In the genomic region with DNA sequence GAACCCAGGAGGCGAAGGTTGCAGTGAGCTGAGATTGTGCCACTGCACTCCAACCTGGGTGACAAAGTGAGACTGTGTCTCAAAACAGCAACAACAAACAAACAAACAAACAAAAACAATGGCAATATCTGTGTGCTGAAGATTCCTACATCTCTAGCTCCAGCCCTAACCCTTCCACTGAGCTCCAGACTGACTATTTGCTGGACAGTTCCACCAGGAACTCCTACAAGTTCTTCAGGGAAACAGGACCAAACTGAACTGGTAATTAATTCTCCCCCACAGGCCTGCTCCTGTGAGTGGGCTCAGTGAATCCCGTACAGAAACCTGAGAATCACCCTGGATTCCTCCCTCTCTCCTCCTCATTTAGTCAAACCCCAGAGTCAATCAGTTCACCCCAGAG, we compare ENCODE assay signal across 19 cellular contexts. TPM values are rescaled to one million over a fixed set of nuclear protein-coding genes. Genes with fewer than 3 reads are reported as not detected.
A peak's percentile ranks its signal among the peaks of the same experiment; 100 is the strongest.
DNase-seq lines count a peak whose midpoint lies in the region; ATAC-seq, FAIRE-seq and TF ChIP-seq lines count a peak whose summit lies in the region.
"Had no signal": no experiment of that assay in that cellular context is flagged by ENCODE, and none has a peak within 500 bp of the region (broad histone marks: within the 10 kb centered on the region; RNA-seq: fewer than 3 reads in every experiment).

No MANE protein-coding gene starts in this region.

- TF ChIP-seq RAD21 in A549 (conservative IDR thresholded peaks at IDR 0.05 in 1 of 2, IDR thresholded peaks at IDR 0.05 in 1 of 2) (no peak), Ishikawa (IDR thresholded peaks at IDR 0.05; ENCODE audit: low read depth) (no peak)

- no peaks in the 10 kb centered on the region for H3K9me3 Mint-ChIP-seq in endothelial cell (ENCODE audit: unreplicated experiment)
- H3K9me3 Mint-ChIP-seq: CD4-positive, alpha-beta T cell had no signal

- dilution Hi-C loops in mammary epithelial cell (cut with HindIII; ENCODE audit: low sequenced_read_pairs), result no loop called here

- 87% methylated on average over 2 of the region's 2 CpGs for WGBS in A549 (ENCODE audit: missing lambda C conversion rate)
- WGBS in right lobe of liver (ENCODE audit: insufficient coverage, low coverage, low lambda C conversion rate, missing lambda C conversion rate), result 34% methylated on average over 2 of the region's 2 CpGs
- WGBS in mammary epithelial cell (ENCODE audit: low coverage, missing lambda C conversion rate), result 100% methylated on average over 2 of the region's 2 CpGs

- no peak for TF ChIP-seq POLR2A in A549 (IDR thresholded peaks at IDR 0.05; ENCODE audit: low read length)
- no peak for TF ChIP-seq POLR2A in right lobe of liver (IDR thresholded peaks at IDR 0.05)

- H3K4me2 ChIP-seq in A549 (no peak overlapping the region), mammary epithelial cell (ENCODE audit: insufficient read depth, low read depth, low read length) (no peak overlapping the region)
- H3K4me2 ChIP-seq: BLaER1 treated with 17β-estradiol and CSF1 and Interleukin-3, amounts not matched to agents 10 nM and 100 nM had no signal

- no peak overlapping the region for H3K9ac ChIP-seq in mammary epithelial cell (ENCODE audit: insufficient read depth, low read length)
- H3K9ac ChIP-seq: BLaER1 treated with 17β-estradiol and CSF1 and Interleukin-3, amounts not matched to agents 10 nM and 100 nM; GM23248 had no signal

- intact Hi-C loops in right lobe of liver (cut with DNase I), result no loop called here
- intact Hi-C loops in mammary epithelial cell (cut with micrococcal nuclease), result no loop called here

- CTCF ChIA-PET in A549 (lab: Yijun Ruan, JAX) (interaction anchor here (1.1 to 2.4 kb wide), 6 partner anchors 10 to 47 kb away, joined by 3 to 14 read pairs (median 6); a partner anchor contains a TSS), mammary epithelial cell (lab: Charles Lee; ENCODE audit: low non-redundant PET) (no interaction called here)

- ATAC-seq in A549, result no peak
- ATAC-seq in right lobe of liver, result peak in 1 of 4 donors; percentile 7
- ATAC-seq: GM12878 had no signal

- in situ Hi-C loops in mammary epithelial cell (cut with MboI; ENCODE audit: low sequenced_read_pairs in 2 of 2), result no loop called here

- BruUV-seq in mammary epithelial cell (replicated peaks; lab: Mats Ljungman, UMichigan), result no TSS peak

- peaks cover 5% of the 10 kb centered on the region for H3K4me1 Mint-ChIP-seq in endothelial cell (ENCODE audit: unreplicated experiment)

- DNase-seq in A549 (ENCODE audit: low read depth in 1 of 2, low spot score in 1 of 2) (no peak), endothelial cell (ENCODE audit: low spot score) (no peak), right lobe of liver (no peak), mammary epithelial cell (no peak), SIG-M5 treated with dmso at 0.1 percent for 504 hours (lab: John Stamatoyannopoulos, UW; ENCODE audit: unreplicated experiment) (no peak), NCI-H1694 (lab: John Stamatoyannopoulos, UW) (no peak)
- DNase-seq: 8988T; ACHN; Calu3; CD4-positive, alpha-beta T cell; DMS 273 treated with DMSO at 0.1 percent for 48 hours; GM23248; H7 had no signal

- H4K20me1 ChIP-seq in mammary epithelial cell (ENCODE audit: insufficient read depth, low read length), result no peaks in the 10 kb centered on the region
- H4K20me1 ChIP-seq: BLaER1 treated with 17β-estradiol and CSF1 and Interleukin-3, amounts not matched to agents 10 nM and 100 nM had no signal

- H3K36me3 Mint-ChIP-seq in endothelial cell (ENCODE audit: low read depth, unreplicated experiment), result peaks cover 4% of the 10 kb centered on the region

- FAIRE-seq in A549 (lab: Jason Lieb, UNC), result no peak
- FAIRE-seq: GM12878, GM18507 had no signal

- no peaks in the 10 kb centered on the region for H3K9me3 ChIP-seq in A549
- H3K9me3 ChIP-seq in right lobe of liver, result no peaks in the 10 kb centered on the region
- H3K9me3 ChIP-seq in mammary epithelial cell (replicated peaks; ENCODE audit: insufficient read depth, low read length), result no peaks in the 10 kb centered on the region
- H3K9me3 ChIP-seq: BLaER1 treated with 17β-estradiol and CSF1 and Interleukin-3, amounts not matched to agents 10 nM and 100 nM had no signal

- no peaks in the 10 kb centered on the region for H3K27me3 ChIP-seq in right lobe of liver
- no peaks in the 10 kb centered on the region for H3K27me3 ChIP-seq in mammary epithelial cell (ENCODE audit: insufficient read depth, low read length)
- H3K27me3 ChIP-seq: BLaER1 treated with 17β-estradiol and CSF1 and Interleukin-3, amounts not matched to agents 10 nM and 100 nM had no signal

- POLR2A ChIA-PET in A549 (lab: Yijun Ruan, JAX), result no interaction called here

- H2AFZ ChIP-seq in mammary epithelial cell (ENCODE audit: low read depth, low read length), result no peak overlapping the region
- H2AFZ ChIP-seq: GM23248 had no signal

- TF ChIP-seq EP300 in A549 (IDR thresholded peaks at IDR 0.05), result no peak
- TF ChIP-seq EP300 in Ishikawa (IDR thresholded peaks at IDR 0.05; ENCODE audit: borderline replicate concordance), result no peak

- peaks cover 0 to 39% (median 13%) of the 10 kb centered on the region in 4 donors for H3K36me3 ChIP-seq in right lobe of liver
- no peaks in the 10 kb centered on the region for H3K36me3 ChIP-seq in mammary epithelial cell (ENCODE audit: insufficient read depth, low read length)
- H3K36me3 ChIP-seq: BLaER1 treated with 17β-estradiol and CSF1 and Interleukin-3, amounts not matched to agents 10 nM and 100 nM had no signal

- peaks cover 9% of the 10 kb centered on the region for H3K27me3 Mint-ChIP-seq in endothelial cell (ENCODE audit: unreplicated experiment)
- H3K27me3 Mint-ChIP-seq: CD4-positive, alpha-beta T cell had no signal

- peak overlapping the region; percentile 49 for H3K27ac Mint-ChIP-seq in endothelial cell (ENCODE audit: unreplicated experiment)
- H3K27ac Mint-ChIP-seq: CD4-positive, alpha-beta T cell had no signal

- no peaks in the 10 kb centered on the region for H3K4me1 ChIP-seq in A549
- H3K4me1 ChIP-seq in right lobe of liver, result peaks cover 0 to 49% (median 11%) of the 10 kb centered on the region in 4 donors
- H3K4me1 ChIP-seq in mammary epithelial cell (ENCODE audit: insufficient read depth, low read length), result no peaks in the 10 kb centered on the region

- no peak overlapping the region for H3K27ac ChIP-seq in A549
- peak overlapping the region; percentile 1 to 94 (median 89) for H3K27ac ChIP-seq in right lobe of liver
- no peak overlapping the region for H3K27ac ChIP-seq in mammary epithelial cell (ENCODE audit: insufficient read depth, low read depth, low read length)
- H3K27ac ChIP-seq: BLaER1 treated with 17β-estradiol and CSF1 and Interleukin-3, amounts not matched to agents 10 nM and 100 nM; GM23248 had no signal

- H3K79me2 ChIP-seq in mammary epithelial cell (ENCODE audit: insufficient read depth, low read length), result no peaks in the 10 kb centered on the region

- no peak for TF ChIP-seq CTCF in A549 (IDR thresholded peaks at IDR 0.05)
- no peak for TF ChIP-seq CTCF in endothelial cell (IDR thresholded peaks at IDR 0.05; ENCODE audit: unreplicated experiment)
- no peak for TF ChIP-seq CTCF in right lobe of liver (IDR thresholded peaks at IDR 0.05)
- TF ChIP-seq CTCF in mammary epithelial cell (conservative IDR thresholded peaks at IDR 0.05 in 1 of 2, IDR thresholded peaks at IDR 0.05 in 1 of 2; ENCODE audit: extremely low read depth in 1 of 2, insufficient read depth in 1 of 2, low read depth in 1 of 2, low read length in 2 of 2), result no peak

- no peak overlapping the region for H3K4me3 ChIP-seq in A549
- H3K4me3 ChIP-seq in right lobe of liver, result peak overlapping the region; percentile 63 to 88 (median 84)
- no peak overlapping the region for H3K4me3 ChIP-seq in mammary epithelial cell (replicated peaks in 1 of 3; ENCODE audit: insufficient read depth in 1 of 3, low read depth in 2 of 3, low read length in 3 of 3)
- H3K4me3 ChIP-seq: BLaER1 treated with 17β-estradiol and CSF1 and Interleukin-3, amounts not matched to agents 10 nM and 100 nM; GM12878; GM23248 had no signal

- no peak overlapping the region for H3K4me3 Mint-ChIP-seq in endothelial cell (ENCODE audit: unreplicated experiment)
- H3K4me3 Mint-ChIP-seq: CD4-positive, alpha-beta T cell had no signal

TF ChIP-seq in Ishikawa, 13 proteins besides CTCF, POLR2A, EP300 and RAD21 (continues in another document):
- TF ChIP-seq, protein P1, sequence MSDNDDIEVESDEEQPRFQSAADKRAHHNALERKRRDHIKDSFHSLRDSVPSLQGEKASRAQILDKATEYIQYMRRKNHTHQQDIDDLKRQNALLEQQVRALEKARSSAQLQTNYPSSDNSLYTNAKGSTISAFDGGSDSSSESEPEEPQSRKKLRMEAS (IDR thresholded peaks at IDR 0.05), result no peak

RNA-seq across cellular contexts. Expression of a gene that starts 1.5 kb away (rescaled TPM):
- polyA plus RNA-seq in A549 (2011; rRNA removed) (0.13 and 0.15 TPM in 2 replicates), A549 (2017; fragmentation: RNase III; extraction: RNeasy Plus Mini Kit Qiagen cat#74134 plus additional on column Dnase treatment) (0.05 to 0.13 TPM (median 0.05 TPM) in 3 replicates), mammary epithelial cell (0.09 TPM)
- polyA plus RNA-seq in A549 (2012; cell fraction: cytosol; rRNA removed), result 0.04 and 0.05 TPM in 2 replicates
- 0.20 TPM in 1 of 2 replicates, not detected in the other for polyA plus RNA-seq in A549 (2012; cell fraction: nucleus; rRNA removed)
- polyA minus RNA-seq in A549 (2011; rRNA and poly(A)+ RNA removed), result not detected in 2 replicates
- total RNA-seq in endothelial cell (ENCODE audit: unreplicated experiment) (not detected), right lobe of liver (1,000 to 10,000 TPM; 1,325 to 2,875 (median 2,199) TPM), mammary epithelial cell (under 1 TPM in 1 of 2 donors, not detected in 1; 0.17 TPM)
- polyA minus RNA-seq in mammary epithelial cell, result not detected
- total RNA-seq: CD4-positive, alpha-beta T cell; Daoy; GM23248; HT1080 had no signal
- polyA plus RNA-seq: GM23248 had no signal

RNA-seq across cellular contexts. Expression of a gene that starts 47.4 kb away (rescaled TPM):
- polyA plus RNA-seq in A549 (2011; rRNA removed) (3.0 TPM in 2 replicates), A549 (2017; fragmentation: RNase III; extraction: RNeasy Plus Mini Kit Qiagen cat#74134 plus additional on column Dnase treatment) (1.0 to 1.3 TPM (median 1.1 TPM) in 3 replicates), mammary epithelial cell (1.7 TPM)
- polyA plus RNA-seq in A549 (2012; cell fraction: cytosol; rRNA removed), result 0.33 and 0.60 TPM in 2 replicates
- 0.52 and 0.72 TPM in 2 replicates for polyA plus RNA-seq in A549 (2012; cell fraction: nucleus; rRNA removed)
- 13.4 and 15.1 TPM in 2 replicates for polyA minus RNA-seq in A549 (2011; rRNA and poly(A)+ RNA removed)
- total RNA-seq in endothelial cell (ENCODE audit: unreplicated experiment) (10.1 TPM), right lobe of liver (1 to 10 TPM; 2.8 to 6.1 (median 4.7) TPM), mammary epithelial cell (1 to 10 TPM; 5.5 to 5.6 TPM)
- 4.8 TPM for polyA minus RNA-seq in mammary epithelial cell

RNA-seq across cellular contexts. Expression of a gene that starts 47.8 kb away (rescaled TPM):
- 1,735 and 1,903 TPM in 2 replicates for polyA plus RNA-seq in A549 (2011; rRNA removed)
- polyA plus RNA-seq in A549 (2012; cell fraction: cytosol; rRNA removed), result 363 and 466 TPM in 2 replicates
- polyA plus RNA-seq in A549 (2012; cell fraction: nucleus; rRNA removed), result 357 and 566 TPM in 2 replicates
- polyA plus RNA-seq in A549 (2017; fragmentation: RNase III; extraction: RNeasy Plus Mini Kit Qiagen cat#74134 plus additional on column Dnase treatment), result 376 to 421 TPM (median 410 TPM) in 3 replicates
- polyA minus RNA-seq in A549 (2011; rRNA and poly(A)+ RNA removed), result 384 and 446 TPM in 2 replicates
- 397 TPM for total RNA-seq in endothelial cell (ENCODE audit: unreplicated experiment)
- 10 to 100 TPM; 37.4 to 85.2 (median 61.5) TPM for total RNA-seq in right lobe of liver
- 100 to 1,000 TPM; 396 to 722 TPM for total RNA-seq in mammary epithelial cell
- polyA plus RNA-seq in mammary epithelial cell, result 459 TPM
- 174 TPM for polyA minus RNA-seq in mammary epithelial cell

Comparison
In these comparisons a context has a peak if more than half of its experiments do, and no peak if none do; other contexts are left out.
1. H3K27ac ChIP-seq: peak in right lobe of liver (3 of 3); none in A549 (0 of 2) and mammary epithelial cell (single experiment).
2. H3K4me3 ChIP-seq: peak in right lobe of liver (3 of 3); none in A549 (single experiment) and mammary epithelial cell (0 of 3).
3. RNA of a gene that starts 1.5 kb away (total RNA-seq): 1,325 to 2,875 TPM in right lobe of liver; 0.17 TPM in mammary epithelial cell and not detected in endothelial cell (single experiment); every median in the first group is over 1,000 times any median in the second.